ENCODE assay signal across 1 cellular context in the genomic region with DNA sequence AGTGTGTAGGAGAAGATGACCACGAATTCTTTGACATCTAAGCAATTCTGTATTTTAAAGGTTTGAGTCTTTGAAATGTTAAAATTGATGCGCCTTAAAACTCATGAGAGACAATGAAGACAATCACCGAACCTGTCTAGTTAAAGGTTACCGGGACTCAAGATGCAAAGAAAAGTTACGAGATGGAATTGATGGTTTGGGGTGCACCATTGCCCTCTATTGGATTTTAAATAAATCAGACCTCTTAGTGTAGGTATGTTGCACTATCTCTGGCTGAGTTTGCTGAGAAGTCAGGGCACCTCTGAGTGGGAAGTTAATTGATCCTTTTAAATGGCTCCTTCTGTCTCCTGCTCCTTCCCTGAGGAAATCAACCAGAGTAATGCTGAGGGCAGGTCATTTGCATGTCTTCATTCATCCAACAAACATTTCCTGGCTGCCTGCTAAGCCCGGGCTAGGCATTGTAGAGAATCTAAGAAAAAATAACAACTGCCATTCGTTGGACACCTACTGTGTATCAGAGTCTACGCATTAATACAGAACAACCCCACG.
TF ChIP-seq lines count a peak whose summit lies in the region.

No MANE protein-coding gene starts in this region.

TF ChIP-seq in HepG2, 621 proteins besides CTCF, POLR2A, EP300 and RAD21:
- TF ChIP-seq, protein P1, sequence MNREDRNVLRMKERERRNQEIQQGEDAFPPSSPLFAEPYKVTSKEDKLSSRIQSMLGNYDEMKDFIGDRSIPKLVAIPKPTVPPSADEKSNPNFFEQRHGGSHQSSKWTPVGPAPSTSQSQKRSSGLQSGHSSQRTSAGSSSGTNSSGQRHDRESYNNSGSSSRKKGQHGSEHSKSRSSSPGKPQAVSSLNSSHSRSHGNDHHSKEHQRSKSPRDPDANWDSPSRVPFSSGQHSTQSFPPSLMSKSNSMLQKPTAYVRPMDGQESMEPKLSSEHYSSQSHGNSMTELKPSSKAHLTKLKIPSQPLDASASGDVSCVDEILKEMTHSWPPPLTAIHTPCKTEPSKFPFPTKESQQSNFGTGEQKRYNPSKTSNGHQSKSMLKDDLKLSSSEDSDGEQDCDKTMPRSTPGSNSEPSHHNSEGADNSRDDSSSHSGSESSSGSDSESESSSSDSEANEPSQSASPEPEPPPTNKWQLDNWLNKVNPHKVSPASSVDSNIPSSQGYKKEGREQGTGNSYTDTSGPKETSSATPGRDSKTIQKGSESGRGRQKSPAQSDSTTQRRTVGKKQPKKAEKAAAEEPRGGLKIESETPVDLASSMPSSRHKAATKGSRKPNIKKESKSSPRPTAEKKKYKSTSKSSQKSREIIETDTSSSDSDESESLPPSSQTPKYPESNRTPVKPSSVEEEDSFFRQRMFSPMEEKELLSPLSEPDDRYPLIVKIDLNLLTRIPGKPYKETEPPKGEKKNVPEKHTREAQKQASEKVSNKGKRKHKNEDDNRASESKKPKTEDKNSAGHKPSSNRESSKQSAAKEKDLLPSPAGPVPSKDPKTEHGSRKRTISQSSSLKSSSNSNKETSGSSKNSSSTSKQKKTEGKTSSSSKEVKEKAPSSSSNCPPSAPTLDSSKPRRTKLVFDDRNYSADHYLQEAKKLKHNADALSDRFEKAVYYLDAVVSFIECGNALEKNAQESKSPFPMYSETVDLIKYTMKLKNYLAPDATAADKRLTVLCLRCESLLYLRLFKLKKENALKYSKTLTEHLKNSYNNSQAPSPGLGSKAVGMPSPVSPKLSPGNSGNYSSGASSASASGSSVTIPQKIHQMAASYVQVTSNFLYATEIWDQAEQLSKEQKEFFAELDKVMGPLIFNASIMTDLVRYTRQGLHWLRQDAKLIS (CRISPR knock-in tag; IDR thresholded peaks at IDR 0.05), result no peak
- TF ChIP-seq, protein P2, sequence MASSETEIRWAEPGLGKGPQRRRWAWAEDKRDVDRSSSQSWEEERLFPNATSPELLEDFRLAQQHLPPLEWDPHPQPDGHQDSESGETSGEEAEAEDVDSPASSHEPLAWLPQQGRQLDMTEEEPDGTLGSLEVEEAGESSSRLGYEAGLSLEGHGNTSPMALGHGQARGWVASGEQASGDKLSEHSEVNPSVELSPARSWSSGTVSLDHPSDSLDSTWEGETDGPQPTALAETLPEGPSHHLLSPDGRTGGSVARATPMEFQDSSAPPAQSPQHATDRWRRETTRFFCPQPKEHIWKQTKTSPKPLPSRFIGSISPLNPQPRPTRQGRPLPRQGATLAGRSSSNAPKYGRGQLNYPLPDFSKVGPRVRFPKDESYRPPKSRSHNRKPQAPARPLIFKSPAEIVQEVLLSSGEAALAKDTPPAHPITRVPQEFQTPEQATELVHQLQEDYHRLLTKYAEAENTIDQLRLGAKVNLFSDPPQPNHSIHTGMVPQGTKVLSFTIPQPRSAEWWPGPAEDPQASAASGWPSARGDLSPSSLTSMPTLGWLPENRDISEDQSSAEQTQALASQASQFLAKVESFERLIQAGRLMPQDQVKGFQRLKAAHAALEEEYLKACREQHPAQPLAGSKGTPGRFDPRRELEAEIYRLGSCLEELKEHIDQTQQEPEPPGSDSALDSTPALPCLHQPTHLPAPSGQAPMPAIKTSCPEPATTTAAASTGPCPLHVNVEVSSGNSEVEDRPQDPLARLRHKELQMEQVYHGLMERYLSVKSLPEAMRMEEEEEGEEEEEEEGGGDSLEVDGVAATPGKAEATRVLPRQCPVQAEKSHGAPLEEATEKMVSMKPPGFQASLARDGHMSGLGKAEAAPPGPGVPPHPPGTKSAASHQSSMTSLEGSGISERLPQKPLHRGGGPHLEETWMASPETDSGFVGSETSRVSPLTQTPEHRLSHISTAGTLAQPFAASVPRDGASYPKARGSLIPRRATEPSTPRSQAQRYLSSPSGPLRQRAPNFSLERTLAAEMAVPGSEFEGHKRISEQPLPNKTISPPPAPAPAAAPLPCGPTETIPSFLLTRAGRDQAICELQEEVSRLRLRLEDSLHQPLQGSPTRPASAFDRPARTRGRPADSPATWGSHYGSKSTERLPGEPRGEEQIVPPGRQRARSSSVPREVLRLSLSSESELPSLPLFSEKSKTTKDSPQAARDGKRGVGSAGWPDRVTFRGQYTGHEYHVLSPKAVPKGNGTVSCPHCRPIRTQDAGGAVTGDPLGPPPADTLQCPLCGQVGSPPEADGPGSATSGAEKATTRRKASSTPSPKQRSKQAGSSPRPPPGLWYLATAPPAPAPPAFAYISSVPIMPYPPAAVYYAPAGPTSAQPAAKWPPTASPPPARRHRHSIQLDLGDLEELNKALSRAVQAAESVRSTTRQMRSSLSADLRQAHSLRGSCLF (CRISPR knock-in tag; IDR thresholded peaks at IDR 0.05; ENCODE audit: borderline replicate concordance), result no peak
- TF ChIP-seq GABPB1 (CRISPR knock-in tag; IDR thresholded peaks at IDR 0.05), result no peak
- TF ChIP-seq, protein P3, sequence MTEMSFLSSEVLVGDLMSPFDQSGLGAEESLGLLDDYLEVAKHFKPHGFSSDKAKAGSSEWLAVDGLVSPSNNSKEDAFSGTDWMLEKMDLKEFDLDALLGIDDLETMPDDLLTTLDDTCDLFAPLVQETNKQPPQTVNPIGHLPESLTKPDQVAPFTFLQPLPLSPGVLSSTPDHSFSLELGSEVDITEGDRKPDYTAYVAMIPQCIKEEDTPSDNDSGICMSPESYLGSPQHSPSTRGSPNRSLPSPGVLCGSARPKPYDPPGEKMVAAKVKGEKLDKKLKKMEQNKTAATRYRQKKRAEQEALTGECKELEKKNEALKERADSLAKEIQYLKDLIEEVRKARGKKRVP (CRISPR knock-in tag; IDR thresholded peaks at IDR 0.05), result no peak
- no peak for TF ChIP-seq ZFP36L1 (CRISPR knock-in tag; IDR thresholded peaks at IDR 0.05)
- no peak for TF ChIP-seq ZNF761 (CRISPR knock-in tag; conservative IDR thresholded peaks at IDR 0.05)
- TF ChIP-seq ZNF225 (CRISPR knock-in tag; IDR thresholded peaks at IDR 0.05), result no peak
- no peak for TF ChIP-seq ZNF709 (CRISPR knock-in tag; IDR thresholded peaks at IDR 0.05)
- TF ChIP-seq HMG20A (CRISPR knock-in tag; IDR thresholded peaks at IDR 0.05; ENCODE audit: borderline replicate concordance), result no peak
- TF ChIP-seq CENPX (CRISPR knock-in tag; IDR thresholded peaks at IDR 0.05), result no peak
- TF ChIP-seq ZNF788 (CRISPR knock-in tag; IDR thresholded peaks at IDR 0.05; ENCODE audit: borderline replicate concordance), result no peak
- TF ChIP-seq, protein P4, sequence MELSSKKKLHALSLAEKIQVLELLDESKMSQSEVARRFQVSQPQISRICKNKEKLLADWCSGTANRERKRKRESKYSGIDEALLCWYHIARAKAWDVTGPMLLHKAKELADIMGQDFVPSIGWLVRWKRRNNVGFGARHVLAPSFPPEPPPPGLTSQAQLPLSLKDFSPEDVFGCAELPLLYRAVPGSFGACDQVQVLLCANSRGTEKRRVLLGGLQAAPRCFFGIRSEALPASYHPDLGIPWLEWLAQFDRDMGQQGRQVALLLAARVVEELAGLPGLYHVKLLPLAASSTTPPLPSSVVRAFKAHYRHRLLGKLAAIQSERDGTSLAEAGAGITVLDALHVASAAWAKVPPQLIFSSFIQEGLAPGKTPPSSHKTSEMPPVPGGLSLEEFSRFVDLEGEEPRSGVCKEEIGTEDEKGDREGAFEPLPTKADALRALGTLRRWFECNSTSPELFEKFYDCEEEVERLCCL (CRISPR knock-in tag; IDR thresholded peaks at IDR 0.05; ENCODE audit: borderline replicate concordance), result no peak
- TF ChIP-seq YY1 (IDR thresholded peaks at IDR 0.05; ENCODE audit: insufficient read depth, insufficient replicate concordance, low read depth, low read length), result no peak
- TF ChIP-seq, protein P5, sequence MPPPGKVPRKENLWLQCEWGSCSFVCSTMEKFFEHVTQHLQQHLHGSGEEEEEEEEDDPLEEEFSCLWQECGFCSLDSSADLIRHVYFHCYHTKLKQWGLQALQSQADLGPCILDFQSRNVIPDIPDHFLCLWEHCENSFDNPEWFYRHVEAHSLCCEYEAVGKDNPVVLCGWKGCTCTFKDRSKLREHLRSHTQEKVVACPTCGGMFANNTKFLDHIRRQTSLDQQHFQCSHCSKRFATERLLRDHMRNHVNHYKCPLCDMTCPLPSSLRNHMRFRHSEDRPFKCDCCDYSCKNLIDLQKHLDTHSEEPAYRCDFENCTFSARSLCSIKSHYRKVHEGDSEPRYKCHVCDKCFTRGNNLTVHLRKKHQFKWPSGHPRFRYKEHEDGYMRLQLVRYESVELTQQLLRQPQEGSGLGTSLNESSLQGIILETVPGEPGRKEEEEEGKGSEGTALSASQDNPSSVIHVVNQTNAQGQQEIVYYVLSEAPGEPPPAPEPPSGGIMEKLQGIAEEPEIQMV (CRISPR knock-in tag; IDR thresholded peaks at IDR 0.05; ENCODE audit: low read depth), result no peak
- no peak for TF ChIP-seq ZMYM2 (CRISPR knock-in tag; IDR thresholded peaks at IDR 0.05)
- no peak for TF ChIP-seq ELF4 (CRISPR knock-in tag; IDR thresholded peaks at IDR 0.05; ENCODE audit: borderline replicate concordance)
- no peak for TF ChIP-seq ZNF782 (CRISPR knock-in tag; IDR thresholded peaks at IDR 0.05; ENCODE audit: borderline replicate concordance)
- TF ChIP-seq IKZF1 (IDR thresholded peaks at IDR 0.05), result no peak
- TF ChIP-seq, protein P6, sequence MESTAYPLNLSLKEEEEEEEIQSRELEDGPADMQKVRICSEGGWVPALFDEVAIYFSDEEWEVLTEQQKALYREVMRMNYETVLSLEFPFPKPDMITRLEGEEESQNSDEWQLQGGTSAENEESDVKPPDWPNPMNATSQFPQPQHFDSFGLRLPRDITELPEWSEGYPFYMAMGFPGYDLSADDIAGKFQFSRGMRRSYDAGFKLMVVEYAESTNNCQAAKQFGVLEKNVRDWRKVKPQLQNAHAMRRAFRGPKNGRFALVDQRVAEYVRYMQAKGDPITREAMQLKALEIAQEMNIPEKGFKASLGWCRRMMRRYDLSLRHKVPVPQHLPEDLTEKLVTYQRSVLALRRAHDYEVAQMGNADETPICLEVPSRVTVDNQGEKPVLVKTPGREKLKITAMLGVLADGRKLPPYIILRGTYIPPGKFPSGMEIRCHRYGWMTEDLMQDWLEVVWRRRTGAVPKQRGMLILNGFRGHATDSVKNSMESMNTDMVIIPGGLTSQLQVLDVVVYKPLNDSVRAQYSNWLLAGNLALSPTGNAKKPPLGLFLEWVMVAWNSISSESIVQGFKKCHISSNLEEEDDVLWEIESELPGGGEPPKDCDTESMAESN (CRISPR knock-in tag; conservative IDR thresholded peaks at IDR 0.05), result no peak
